In the genomic region with DNA sequence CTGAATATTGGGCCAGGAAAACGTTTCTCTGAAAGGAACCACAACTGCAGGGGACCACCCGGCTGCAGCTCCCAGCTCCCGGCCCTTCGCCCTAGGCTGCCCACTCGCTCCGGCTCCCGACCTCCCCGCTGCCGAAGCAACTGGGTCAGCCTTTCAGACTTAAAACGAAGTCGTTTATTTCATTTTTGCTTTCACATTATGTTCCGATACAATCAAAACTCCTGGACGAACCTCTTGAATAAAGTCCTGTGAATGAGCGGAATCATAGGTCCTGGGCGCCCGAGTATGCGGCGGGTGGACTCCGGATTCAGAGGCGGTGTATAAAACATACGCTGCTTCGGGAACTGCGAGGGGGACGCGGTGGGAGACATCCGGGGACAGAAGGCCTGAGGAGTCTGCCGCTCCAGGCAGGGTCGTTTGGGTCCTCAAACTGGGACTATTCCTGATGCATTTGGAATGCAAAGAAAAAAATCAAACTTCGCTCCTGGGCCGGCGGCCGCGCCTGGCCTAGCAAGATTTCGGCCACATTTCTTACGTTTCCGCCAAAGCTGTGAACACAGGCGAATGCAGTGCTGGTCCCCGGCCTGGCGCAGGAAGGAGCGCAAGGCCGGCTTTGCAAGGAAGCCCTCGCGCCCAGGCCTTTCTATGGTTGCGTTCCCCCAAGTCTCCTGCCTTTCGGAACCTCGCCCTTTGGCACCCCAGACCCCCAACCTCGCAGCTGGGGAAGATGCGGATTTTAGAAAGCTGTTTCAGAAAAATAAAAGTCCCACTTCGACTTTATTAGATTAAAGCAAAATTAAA, we compare ENCODE assay signal across 1 cellular context.
A peak's percentile ranks its signal among the peaks of the same experiment; 100 is the strongest.
TF ChIP-seq lines count a peak whose summit lies in the region.

No MANE protein-coding gene starts in this region.

TF ChIP-seq in GM23338, 12 proteins besides CTCF, POLR2A, EP300 and RAD21 (continued from another document):
- TF ChIP-seq, protein P1, sequence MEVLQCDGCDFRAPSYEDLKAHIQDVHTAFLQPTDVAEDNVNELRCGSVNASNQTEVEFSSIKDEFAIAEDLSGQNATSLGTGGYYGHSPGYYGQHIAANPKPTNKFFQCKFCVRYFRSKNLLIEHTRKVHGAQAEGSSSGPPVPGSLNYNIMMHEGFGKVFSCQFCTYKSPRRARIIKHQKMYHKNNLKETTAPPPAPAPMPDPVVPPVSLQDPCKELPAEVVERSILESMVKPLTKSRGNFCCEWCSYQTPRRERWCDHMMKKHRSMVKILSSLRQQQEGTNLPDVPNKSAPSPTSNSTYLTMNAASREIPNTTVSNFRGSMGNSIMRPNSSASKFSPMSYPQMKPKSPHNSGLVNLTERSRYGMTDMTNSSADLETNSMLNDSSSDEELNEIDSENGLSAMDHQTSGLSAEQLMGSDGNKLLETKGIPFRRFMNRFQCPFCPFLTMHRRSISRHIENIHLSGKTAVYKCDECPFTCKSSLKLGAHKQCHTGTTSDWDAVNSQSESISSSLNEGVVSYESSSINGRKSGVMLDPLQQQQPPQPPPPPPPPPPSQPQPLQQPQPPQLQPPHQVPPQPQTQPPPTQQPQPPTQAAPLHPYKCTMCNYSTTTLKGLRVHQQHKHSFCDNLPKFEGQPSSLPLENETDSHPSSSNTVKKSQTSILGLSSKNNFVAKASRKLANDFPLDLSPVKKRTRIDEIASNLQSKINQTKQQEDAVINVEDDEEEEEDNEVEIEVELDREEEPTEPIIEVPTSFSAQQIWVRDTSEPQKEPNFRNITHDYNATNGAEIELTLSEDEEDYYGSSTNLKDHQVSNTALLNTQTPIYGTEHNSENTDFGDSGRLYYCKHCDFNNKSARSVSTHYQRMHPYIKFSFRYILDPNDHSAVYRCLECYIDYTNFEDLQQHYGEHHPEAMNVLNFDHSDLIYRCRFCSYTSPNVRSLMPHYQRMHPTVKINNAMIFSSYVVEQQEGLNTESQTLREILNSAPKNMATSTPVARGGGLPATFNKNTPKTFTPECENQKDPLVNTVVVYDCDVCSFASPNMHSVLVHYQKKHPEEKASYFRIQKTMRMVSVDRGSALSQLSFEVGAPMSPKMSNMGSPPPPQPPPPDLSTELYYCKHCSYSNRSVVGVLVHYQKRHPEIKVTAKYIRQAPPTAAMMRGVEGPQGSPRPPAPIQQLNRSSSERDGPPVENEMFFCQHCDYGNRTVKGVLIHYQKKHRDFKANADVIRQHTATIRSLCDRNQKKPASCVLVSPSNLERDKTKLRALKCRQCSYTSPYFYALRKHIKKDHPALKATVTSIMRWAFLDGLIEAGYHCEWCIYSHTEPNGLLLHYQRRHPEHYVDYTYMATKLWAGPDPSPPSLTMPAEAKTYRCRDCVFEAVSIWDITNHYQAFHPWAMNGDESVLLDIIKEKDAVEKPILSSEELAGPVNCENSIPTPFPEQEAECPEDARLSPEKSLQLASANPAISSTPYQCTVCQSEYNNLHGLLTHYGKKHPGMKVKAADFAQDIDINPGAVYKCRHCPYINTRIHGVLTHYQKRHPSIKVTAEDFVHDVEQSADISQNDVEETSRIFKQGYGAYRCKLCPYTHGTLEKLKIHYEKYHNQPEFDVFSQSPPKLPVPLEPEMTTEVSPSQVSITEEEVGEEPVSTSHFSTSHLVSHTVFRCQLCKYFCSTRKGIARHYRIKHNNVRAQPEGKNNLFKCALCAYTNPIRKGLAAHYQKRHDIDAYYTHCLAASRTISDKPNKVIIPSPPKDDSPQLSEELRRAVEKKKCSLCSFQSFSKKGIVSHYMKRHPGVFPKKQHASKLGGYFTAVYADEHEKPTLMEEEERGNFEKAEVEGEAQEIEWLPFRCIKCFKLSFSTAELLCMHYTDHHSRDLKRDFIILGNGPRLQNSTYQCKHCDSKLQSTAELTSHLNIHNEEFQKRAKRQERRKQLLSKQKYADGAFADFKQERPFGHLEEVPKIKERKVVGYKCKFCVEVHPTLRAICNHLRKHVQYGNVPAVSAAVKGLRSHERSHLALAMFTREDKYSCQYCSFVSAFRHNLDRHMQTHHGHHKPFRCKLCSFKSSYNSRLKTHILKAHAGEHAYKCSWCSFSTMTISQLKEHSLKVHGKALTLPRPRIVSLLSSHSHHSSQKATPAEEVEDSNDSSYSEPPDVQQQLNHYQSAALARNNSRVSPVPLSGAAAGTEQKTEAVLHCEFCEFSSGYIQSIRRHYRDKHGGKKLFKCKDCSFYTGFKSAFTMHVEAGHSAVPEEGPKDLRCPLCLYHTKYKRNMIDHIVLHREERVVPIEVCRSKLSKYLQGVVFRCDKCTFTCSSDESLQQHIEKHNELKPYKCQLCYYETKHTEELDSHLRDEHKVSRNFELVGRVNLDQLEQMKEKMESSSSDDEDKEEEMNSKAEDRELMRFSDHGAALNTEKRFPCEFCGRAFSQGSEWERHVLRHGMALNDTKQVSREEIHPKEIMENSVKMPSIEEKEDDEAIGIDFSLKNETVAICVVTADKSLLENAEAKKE (CRISPR knock-in tag; IDR thresholded peaks at IDR 0.05): no peak
- TF ChIP-seq ZNF331 (CRISPR knock-in tag; IDR thresholded peaks at IDR 0.05; ENCODE audit: low read depth) (no peak), JUNB (IDR thresholded peaks at IDR 0.05; ENCODE audit: unreplicated experiment) (no peak), ZNF114 (CRISPR knock-in tag; IDR thresholded peaks at IDR 0.05) (no peak), EZH2phosphoT487 (IDR thresholded peaks at IDR 0.05; ENCODE audit: unreplicated experiment) (peak; percentile 89), NANOG (IDR thresholded peaks at IDR 0.05; ENCODE audit: borderline replicate concordance) (no peak), STAT1 (IDR thresholded peaks at IDR 0.05; ENCODE audit: unreplicated experiment) (no peak), EZH2 (IDR thresholded peaks at IDR 0.05; ENCODE audit: low read depth, unreplicated experiment) (peak; percentile 90), CREB1 (CRISPR knock-in tag; IDR thresholded peaks at IDR 0.05; ENCODE audit: low read depth) (no peak)
- TF ChIP-seq, protein P2, sequence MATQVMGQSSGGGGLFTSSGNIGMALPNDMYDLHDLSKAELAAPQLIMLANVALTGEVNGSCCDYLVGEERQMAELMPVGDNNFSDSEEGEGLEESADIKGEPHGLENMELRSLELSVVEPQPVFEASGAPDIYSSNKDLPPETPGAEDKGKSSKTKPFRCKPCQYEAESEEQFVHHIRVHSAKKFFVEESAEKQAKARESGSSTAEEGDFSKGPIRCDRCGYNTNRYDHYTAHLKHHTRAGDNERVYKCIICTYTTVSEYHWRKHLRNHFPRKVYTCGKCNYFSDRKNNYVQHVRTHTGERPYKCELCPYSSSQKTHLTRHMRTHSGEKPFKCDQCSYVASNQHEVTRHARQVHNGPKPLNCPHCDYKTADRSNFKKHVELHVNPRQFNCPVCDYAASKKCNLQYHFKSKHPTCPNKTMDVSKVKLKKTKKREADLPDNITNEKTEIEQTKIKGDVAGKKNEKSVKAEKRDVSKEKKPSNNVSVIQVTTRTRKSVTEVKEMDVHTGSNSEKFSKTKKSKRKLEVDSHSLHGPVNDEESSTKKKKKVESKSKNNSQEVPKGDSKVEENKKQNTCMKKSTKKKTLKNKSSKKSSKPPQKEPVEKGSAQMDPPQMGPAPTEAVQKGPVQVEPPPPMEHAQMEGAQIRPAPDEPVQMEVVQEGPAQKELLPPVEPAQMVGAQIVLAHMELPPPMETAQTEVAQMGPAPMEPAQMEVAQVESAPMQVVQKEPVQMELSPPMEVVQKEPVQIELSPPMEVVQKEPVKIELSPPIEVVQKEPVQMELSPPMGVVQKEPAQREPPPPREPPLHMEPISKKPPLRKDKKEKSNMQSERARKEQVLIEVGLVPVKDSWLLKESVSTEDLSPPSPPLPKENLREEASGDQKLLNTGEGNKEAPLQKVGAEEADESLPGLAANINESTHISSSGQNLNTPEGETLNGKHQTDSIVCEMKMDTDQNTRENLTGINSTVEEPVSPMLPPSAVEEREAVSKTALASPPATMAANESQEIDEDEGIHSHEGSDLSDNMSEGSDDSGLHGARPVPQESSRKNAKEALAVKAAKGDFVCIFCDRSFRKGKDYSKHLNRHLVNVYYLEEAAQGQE (IDR thresholded peaks at IDR 0.05; ENCODE audit: unreplicated experiment): no peak
- TF ChIP-seq, protein P3, sequence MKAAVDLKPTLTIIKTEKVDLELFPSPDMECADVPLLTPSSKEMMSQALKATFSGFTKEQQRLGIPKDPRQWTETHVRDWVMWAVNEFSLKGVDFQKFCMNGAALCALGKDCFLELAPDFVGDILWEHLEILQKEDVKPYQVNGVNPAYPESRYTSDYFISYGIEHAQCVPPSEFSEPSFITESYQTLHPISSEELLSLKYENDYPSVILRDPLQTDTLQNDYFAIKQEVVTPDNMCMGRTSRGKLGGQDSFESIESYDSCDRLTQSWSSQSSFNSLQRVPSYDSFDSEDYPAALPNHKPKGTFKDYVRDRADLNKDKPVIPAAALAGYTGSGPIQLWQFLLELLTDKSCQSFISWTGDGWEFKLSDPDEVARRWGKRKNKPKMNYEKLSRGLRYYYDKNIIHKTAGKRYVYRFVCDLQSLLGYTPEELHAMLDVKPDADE (IDR thresholded peaks at IDR 0.05): no peak
